In the genomic region with DNA sequence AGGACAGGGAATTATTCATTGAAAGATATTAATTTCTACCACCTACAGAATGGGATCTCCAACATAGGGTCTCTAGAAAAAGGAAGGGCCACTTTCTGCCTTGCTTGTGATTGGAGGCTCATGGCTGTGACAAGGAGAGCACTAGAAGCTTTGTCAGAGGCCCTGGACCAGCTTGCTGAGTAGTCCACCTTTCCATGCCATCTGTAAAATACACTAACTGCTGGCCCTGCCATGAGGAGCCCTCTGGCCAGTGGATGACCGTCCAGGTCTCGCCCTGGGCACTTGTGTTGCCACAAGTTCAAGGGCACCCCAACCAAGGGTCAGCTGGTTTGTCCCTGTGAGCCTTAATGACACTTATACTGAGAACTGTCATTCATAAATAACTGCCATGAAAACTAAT, we compare ENCODE assay signal across 20 cellular contexts. TPM values are rescaled to one million over a fixed set of nuclear protein-coding genes. Genes with fewer than 3 reads are reported as not detected.
A peak's percentile ranks its signal among the peaks of the same experiment; 100 is the strongest.
DNase-seq lines count a peak whose midpoint lies in the region; ATAC-seq and TF ChIP-seq lines count a peak whose summit lies in the region.
"Had no signal": no experiment of that assay in that cellular context is flagged by ENCODE, and none has a peak within 500 bp of the region (broad histone marks: within the 10 kb centered on the region; RNA-seq: fewer than 3 reads in every experiment).

No MANE protein-coding gene starts in this region.

- intact Hi-C loops in spleen (cut with DNase I; ENCODE audit: low total_unique reads) = no loop called here
- intact Hi-C loops in stomach (cut with DNase I; ENCODE audit: low total_unique reads) = no loop called here
- intact Hi-C loops in upper lobe of right lung (cut with DNase I) = loop anchor here (5.0 kb wide), 1 partner anchor 109 kb away; no protein-coding TSS in a partner anchor

- peaks cover 9 to 49% (median 35%) of the 10 kb centered on the region in 6 donors for H3K4me1 ChIP-seq in spleen
- peaks cover 14 to 34% (median 30%) of the 10 kb centered on the region in 4 donors for H3K4me1 ChIP-seq in stomach
- H3K4me1 ChIP-seq in upper lobe of right lung = peaks cover 21% of the 10 kb centered on the region

- no peaks in the 10 kb centered on the region for H3K9me3 Mint-ChIP-seq in T-helper 1 cell treated with Interleukin-12 subunit alpha and Interleukin-12 subunit beta and Interleukin-4 antibody, amounts not matched to agents 30 μg/mL and 1 μg/mL, for 36 hours
- H3K9me3 Mint-ChIP-seq in brain (peaks cover 0 to 6% (median 0%) of the 10 kb centered on the region in 5 experiments), nephron (no peaks in the 10 kb centered on the region)
- H3K9me3 Mint-ChIP-seq: CD8-positive, alpha-beta T cell; H9 had no signal

- no peaks in the 10 kb centered on the region for H3K36me3 Mint-ChIP-seq in T-helper 1 cell treated with Interleukin-12 subunit alpha and Interleukin-12 subunit beta and Interleukin-4 antibody, amounts not matched to agents 30 μg/mL and 1 μg/mL, for 36 hours (ENCODE audit: low read depth)
- H3K36me3 Mint-ChIP-seq in brain = no peaks in the 10 kb centered on the region
- H3K36me3 Mint-ChIP-seq in nephron (ENCODE audit: low read depth) = no peaks in the 10 kb centered on the region
- H3K36me3 Mint-ChIP-seq: CD8-positive, alpha-beta T cell; IgD-negative memory B cell had no signal

- no peak for TF ChIP-seq EP300 in stomach (IDR thresholded peaks at IDR 0.05)

- TF ChIP-seq POLR2A in spleen (IDR thresholded peaks at IDR 0.05) = no peak
- no peak for TF ChIP-seq POLR2A in stomach (IDR thresholded peaks at IDR 0.05)

- no peak overlapping the region for H3K27ac Mint-ChIP-seq in T-helper 1 cell treated with Interleukin-12 subunit alpha and Interleukin-12 subunit beta and Interleukin-4 antibody, amounts not matched to agents 30 μg/mL and 1 μg/mL, for 36 hours
- H3K27ac Mint-ChIP-seq in brain = peak overlapping the region in 1 of 5 experiments; percentile 54
- H3K27ac Mint-ChIP-seq in nephron = no peak overlapping the region
- H3K27ac Mint-ChIP-seq: CD8-positive, alpha-beta T cell; IgD-negative memory B cell had no signal

- H3K9me3 ChIP-seq in spleen (no peaks in the 10 kb centered on the region), stomach (no peaks in the 10 kb centered on the region), upper lobe of right lung (no peaks in the 10 kb centered on the region)
- H3K9me3 ChIP-seq: BLaER1 had no signal

- no peak for ATAC-seq in upper lobe of right lung
- ATAC-seq: CD8-positive, alpha-beta T cell had no signal

- WGBS in spleen, 5 donors = 61 to 94% (median 72%) methylated on average over 2 of the region's 2 CpGs
- WGBS in stomach, 5 donors = 87 to 98% (median 91%) methylated on average over 2 of the region's 2 CpGs

- peaks cover 54% of the 10 kb centered on the region for H3K27me3 Mint-ChIP-seq in T-helper 1 cell treated with Interleukin-12 subunit alpha and Interleukin-12 subunit beta and Interleukin-4 antibody, amounts not matched to agents 30 μg/mL and 1 μg/mL, for 36 hours (ENCODE audit: low read depth)
- H3K27me3 Mint-ChIP-seq in brain (peaks cover 45% of the 10 kb centered on the region), nephron (ENCODE audit: low read depth) (peaks cover 68% of the 10 kb centered on the region)

- H3K4me3 ChIP-seq in spleen (no peak overlapping the region), stomach (no peak overlapping the region), upper lobe of right lung (no peak overlapping the region)
- H3K4me3 ChIP-seq: BLaER1 had no signal

- DNase-seq in T-helper 1 cell (no peak), spleen (peak; percentile 56), NCI-H2171 treated with DMSO at 0.1 percent for 48 hours (lab: John Stamatoyannopoulos, UW) (no peak), stomach (no peak), upper lobe of right lung (no peak)
- DNase-seq: 8988T, DND-41, H9, NCI-H1105 treated with DMSO at 0.1 percent for 48 hours, NCI-H187 treated with DMSO at 0.1 percent for 48 hours, NCI-H748 treated with DMSO at 0.1 percent for 48 hours, OCI-M1, SHP77 treated with DMSO at 0.1 percent for 48 hours had no signal

- peak overlapping the region; percentile 25 for H3K4me3 Mint-ChIP-seq in T-helper 1 cell treated with Interleukin-12 subunit alpha and Interleukin-12 subunit beta and Interleukin-4 antibody, amounts not matched to agents 30 μg/mL and 1 μg/mL, for 36 hours
- H3K4me3 Mint-ChIP-seq in brain (peak overlapping the region; percentile 38 to 84 (median 58)), nephron (peak overlapping the region; percentile 3 to 70 (median 47))
- H3K4me3 Mint-ChIP-seq: CD8-positive, alpha-beta T cell; H9 had no signal

- H3K4me1 Mint-ChIP-seq in T-helper 1 cell treated with Interleukin-12 subunit alpha and Interleukin-12 subunit beta and Interleukin-4 antibody, amounts not matched to agents 30 μg/mL and 1 μg/mL, for 36 hours (ENCODE audit: low read depth) = peaks cover 14% of the 10 kb centered on the region
- peaks cover 23% of the 10 kb centered on the region for H3K4me1 Mint-ChIP-seq in brain
- H3K4me1 Mint-ChIP-seq in nephron = peaks cover 11% of the 10 kb centered on the region

- H3K27me3 ChIP-seq in spleen (replicated peaks in 1 of 7) = peaks cover 0 to 99% (median 61%) of the 10 kb centered on the region in 7 donors
- peaks cover 0 to 68% (median 54%) of the 10 kb centered on the region in 3 donors for H3K27me3 ChIP-seq in stomach
- H3K27me3 ChIP-seq in upper lobe of right lung = peaks cover 55% of the 10 kb centered on the region

- no peak overlapping the region for H3K27ac ChIP-seq in spleen
- H3K27ac ChIP-seq in stomach = no peak overlapping the region
- H3K27ac ChIP-seq in upper lobe of right lung = no peak overlapping the region
- H3K27ac ChIP-seq: BLaER1, HL-60 had no signal

- H3K36me3 ChIP-seq in spleen (no peaks in the 10 kb centered on the region), stomach (no peaks in the 10 kb centered on the region), upper lobe of right lung (no peaks in the 10 kb centered on the region)
- H3K36me3 ChIP-seq: BLaER1 had no signal

- TF ChIP-seq CTCF in brain (conservative IDR thresholded peaks at IDR 0.05) = no peak
- TF ChIP-seq CTCF in nephron (IDR thresholded peaks at IDR 0.05; ENCODE audit: unreplicated experiment in 3 of 3) = no peak
- no peak for TF ChIP-seq CTCF in spleen (IDR thresholded peaks at IDR 0.05 in 8 of 11, conservative IDR thresholded peaks at IDR 0.05 in 3 of 11)
- no peak for TF ChIP-seq CTCF in stomach (IDR thresholded peaks at IDR 0.05)
- TF ChIP-seq CTCF in upper lobe of right lung (IDR thresholded peaks at IDR 0.05) = no peak

RNA-seq across cellular contexts. Expression of a gene that starts 1.6 kb away (rescaled TPM):
- polyA plus RNA-seq in brain (ENCODE audit: insufficient read depth, low read depth, low replicate concordance) = 20.2 TPM
- total RNA-seq in spleen = 1 to 10 TPM; 3.3 to 9.4 (median 4.1) TPM
- polyA plus RNA-seq in spleen = 10 to 100 TPM in 1 of 3 donors, 1 to 10 TPM in 2; 4.1 to 10.7 (median 4.2) TPM
- total RNA-seq in stomach = 100 to 1,000 TPM in 4 of 5 donors, 10 to 100 TPM in 1; 71.3 to 469 (median 235) TPM
- polyA plus RNA-seq in stomach = 10 to 100 TPM in 1 of 3 donors, 1 to 10 TPM in 2; 4.0 to 88.7 (median 5.7) TPM
- total RNA-seq in upper lobe of right lung = 19.5 TPM
- polyA plus RNA-seq: IgD-negative memory B cell had no signal
